9 cellular contexts compared by ENCODE assay signal in genomic region chr21:36428789-36429671, GRCh38. TPM values are rescaled to one million over a fixed set of nuclear protein-coding genes. Genes with fewer than 3 reads are reported as not detected.
DNase-seq lines count a peak whose midpoint lies in the region; ATAC-seq and TF ChIP-seq lines count a peak whose summit lies in the region.
"Had no signal": no experiment of that assay in that cellular context is flagged by ENCODE, and none has a peak within 500 bp of the region (broad histone marks: within the 10 kb centered on the region; RNA-seq: fewer than 3 reads in every experiment).

No MANE protein-coding gene starts in this region.

- no peaks in the 10 kb centered on the region for H3K9me3 Mint-ChIP-seq in activated CD4-positive, alpha-beta T cell treated with anti-CD3 and anti-CD28 coated beads, Interleukin-2, amount 10 ng/mL, durations not matched to agents 24 days and 14 days

- no peak for TF ChIP-seq CTCF in A673 (conservative IDR thresholded peaks at IDR 0.05; ENCODE audit: low read depth, low read length)
- no peak for TF ChIP-seq CTCF in brain microvascular endothelial cell (IDR thresholded peaks at IDR 0.05; ENCODE audit: low read depth, low read length, missing control alignments)

- peaks cover 24% of the 10 kb centered on the region for H3K4me1 Mint-ChIP-seq in activated CD4-positive, alpha-beta T cell treated with anti-CD3 and anti-CD28 coated beads, Interleukin-2, amount 10 ng/mL, durations not matched to agents 24 days and 14 days

- H3K27ac Mint-ChIP-seq in activated CD4-positive, alpha-beta T cell treated with anti-CD3 and anti-CD28 coated beads, Interleukin-2, amount 10 ng/mL, durations not matched to agents 24 days and 14 days: no peak overlapping the region

- peak overlapping the region; percentile 50 for H3K9ac ChIP-seq in HUES6 (ENCODE audit: low read length)

- CTCF ChIA-PET in A673 (lab: Charles Lee): no interaction called here

- ATAC-seq in GM21367 (IDR thresholded peaks at IDR 0.05; ENCODE audit: unreplicated experiment) (no peak), HG02970 (IDR thresholded peaks at IDR 0.05; ENCODE audit: low FRiP score, unreplicated experiment) (no peak)

- H3K4me1 ChIP-seq in A673 (ENCODE audit: insufficient read depth, low read length, poor library complexity, severe bottlenecking): no peaks in the 10 kb centered on the region
- H3K4me1 ChIP-seq in HUES6 (ENCODE audit: control insufficient read depth, insufficient read depth, low read length): peaks cover 29% of the 10 kb centered on the region
- peaks cover 50% of the 10 kb centered on the region for H3K4me1 ChIP-seq in mesodermal cell (ENCODE audit: control insufficient read depth, insufficient read depth, low read length, poor library complexity, severe bottlenecking)

- BruUV-seq in A673 (replicated peaks; lab: Mats Ljungman, UMichigan): no TSS peak

- no peaks in the 10 kb centered on the region for H3K27me3 ChIP-seq in A673 (replicated peaks; ENCODE audit: insufficient read depth, low read depth, low read length, poor library complexity)
- no peaks in the 10 kb centered on the region for H3K27me3 ChIP-seq in HUES6 (ENCODE audit: control insufficient read depth, insufficient read depth, low read length)
- H3K27me3 ChIP-seq in brain microvascular endothelial cell (replicated peaks): no peaks in the 10 kb centered on the region

- intact Hi-C loops in A673 (cut with micrococcal nuclease; ENCODE audit: unreplicated experiment): loop anchor here (10.0 kb wide), 1 partner anchor 426 kb away; no protein-coding TSS in a partner anchor
- intact Hi-C loops in activated CD4-positive, alpha-beta T cell treated with anti-CD3 and anti-CD28 coated beads, Interleukin-2, amount 10 ng/mL, durations not matched to agents 24 days and 14 days (cut with micrococcal nuclease): no loop called here

- DNase-seq in A673 (ENCODE audit: low spot score): no peak
- no peak for DNase-seq in brain microvascular endothelial cell
- DNase-seq in H4 (ENCODE audit: low spot score): no peak
- DNase-seq in activated CD4-positive, alpha-beta T cell treated with anti-CD3 and anti-CD28 coated beads, Interleukin-2, amount 10 ng/mL, durations not matched to agents 24 days and 14 days: no peak

- H3K9me3 ChIP-seq in A673 (ENCODE audit: low read depth, low read length, poor library complexity, severe bottlenecking): no peaks in the 10 kb centered on the region
- no peaks in the 10 kb centered on the region for H3K9me3 ChIP-seq in HUES6 (ENCODE audit: control insufficient read depth, insufficient read depth, low read depth, low read length)
- H3K9me3 ChIP-seq in mesodermal cell (ENCODE audit: control insufficient read depth, low read length): no peaks in the 10 kb centered on the region

- no peak overlapping the region for H3K4me3 ChIP-seq in A673 (ENCODE audit: low read depth, low read length, poor library complexity, severe bottlenecking)
- H3K4me3 ChIP-seq in HUES6 (ENCODE audit: low read depth, low read length): no peak overlapping the region
- H3K4me3 ChIP-seq in brain microvascular endothelial cell (ENCODE audit: low read depth, low read length): peak overlapping the region; percentile 44
- peak overlapping the region; percentile 16 for H3K4me3 ChIP-seq in mesodermal cell (ENCODE audit: extremely low read depth, insufficient read depth, low read length, poor library complexity, severe bottlenecking)

- no peaks in the 10 kb centered on the region for H3K36me3 ChIP-seq in A673 (ENCODE audit: insufficient read depth, low read length, poor library complexity, severe bottlenecking)
- H3K36me3 ChIP-seq in HUES6 (ENCODE audit: control insufficient read depth, insufficient read depth, low read length): no peaks in the 10 kb centered on the region
- H3K36me3 ChIP-seq in brain microvascular endothelial cell (replicated peaks): no peaks in the 10 kb centered on the region
- no peaks in the 10 kb centered on the region for H3K36me3 ChIP-seq in mesodermal cell (ENCODE audit: control insufficient read depth, insufficient read depth, low read length)

- H3K27me3 Mint-ChIP-seq in activated CD4-positive, alpha-beta T cell treated with anti-CD3 and anti-CD28 coated beads, Interleukin-2, amount 10 ng/mL, durations not matched to agents 24 days and 14 days: peaks cover 5% of the 10 kb centered on the region

- WGBS in mesodermal cell (ENCODE audit: insufficient coverage in 2 of 2), 2 experiments: 92 to 93% methylated on average over 16 to 18 of the region's 18 CpGs

- no peak overlapping the region for H3K4me3 Mint-ChIP-seq in activated CD4-positive, alpha-beta T cell treated with anti-CD3 and anti-CD28 coated beads, Interleukin-2, amount 10 ng/mL, durations not matched to agents 24 days and 14 days

- in situ Hi-C loops in brain microvascular endothelial cell (cut with HindIII; ENCODE audit: low pct_ligation_motif_present, low sequenced_read_pairs): no loop called here

- POLR2A ChIA-PET in A673 (lab: Charles Lee; ENCODE audit: low non-redundant PET): no interaction called here

- H3K27ac ChIP-seq in A673 (ENCODE audit: low read depth, low read length, poor library complexity, severe bottlenecking): peak overlapping the region; percentile 32
- no peak overlapping the region for H3K27ac ChIP-seq in HUES6 (ENCODE audit: low read depth, low read length)
- peak overlapping the region; percentile 99 for H3K27ac ChIP-seq in brain microvascular endothelial cell
- peak overlapping the region; percentile 97 for H3K27ac ChIP-seq in mesodermal cell (ENCODE audit: low read depth, low read length, severe bottlenecking)

- no peaks in the 10 kb centered on the region for H3K36me3 Mint-ChIP-seq in activated CD4-positive, alpha-beta T cell treated with anti-CD3 and anti-CD28 coated beads, Interleukin-2, amount 10 ng/mL, durations not matched to agents 24 days and 14 days (ENCODE audit: low read depth)

RNA-seq across cellular contexts. Expression of gene CHAF1B, which starts 43.8 kb away (rescaled TPM):
- total RNA-seq in A673 (2021): 52.7 and 53.4 TPM in 2 replicates
- polyA plus RNA-seq in mesodermal cell (2013, experiment 1 of 2): 7.5 TPM
- 7.8 TPM for polyA plus RNA-seq in mesodermal cell (2013, experiment 2 of 2)
- total RNA-seq in H4 (2014; rRNA removed; shearing (Covaris generic)): 12.4 and 19.2 TPM in 2 replicates
- 33.4 and 36.5 TPM in 2 replicates for total RNA-seq in activated CD4-positive, alpha-beta T cell treated with anti-CD3 and anti-CD28 coated beads, Interleukin-2, amount 10 ng/mL, durations not matched to agents 24 days and 14 days

RNA-seq across cellular contexts. Expression of gene CLDN14, which starts 50.9 kb away (rescaled TPM):
- total RNA-seq in A673 (2021): not detected in 2 replicates
- not detected for polyA plus RNA-seq in mesodermal cell (2013, experiment 1 of 2)
- polyA plus RNA-seq in mesodermal cell (2013, experiment 2 of 2): not detected
- total RNA-seq in H4 (2014; rRNA removed; shearing (Covaris generic)): not detected in 2 replicates
- not detected in 2 replicates for total RNA-seq in activated CD4-positive, alpha-beta T cell treated with anti-CD3 and anti-CD28 coated beads, Interleukin-2, amount 10 ng/mL, durations not matched to agents 24 days and 14 days
- total RNA-seq: LHCN-M2 had no signal

Comparison
In these comparisons a context has a peak if more than half of its experiments do, and no peak if none do; other contexts are left out.
1. H3K4me3 ChIP-seq: peak in brain microvascular endothelial cell (single experiment) and mesodermal cell (single experiment); none in A673 (single experiment) and HUES6 (single experiment).